In the genomic region with DNA sequence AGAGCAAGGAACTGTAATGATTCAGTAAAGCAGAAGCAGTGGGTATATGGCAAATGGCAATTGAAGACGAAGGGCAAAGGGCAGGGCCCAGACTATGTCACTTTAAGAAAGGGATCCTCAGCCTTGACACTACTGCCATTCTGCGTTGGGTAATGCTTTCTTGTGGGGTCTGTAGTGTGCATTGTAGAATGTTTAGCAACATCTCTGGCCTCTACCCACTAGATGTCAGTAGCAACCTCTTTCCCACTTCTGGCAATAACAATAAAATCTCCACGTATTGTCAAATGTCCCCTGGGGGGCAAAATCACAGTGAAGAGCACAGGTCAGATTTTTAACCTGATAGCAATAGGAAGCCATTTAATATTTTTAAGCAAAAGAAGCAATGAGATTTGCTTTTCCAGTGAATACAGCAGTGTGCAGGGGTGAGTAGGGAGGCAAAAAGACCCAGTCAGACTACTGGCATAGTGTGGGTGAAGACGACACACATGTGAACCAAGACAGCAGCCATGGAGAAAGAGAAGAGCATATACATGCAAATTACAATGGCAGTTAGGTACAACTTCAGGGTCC, we compare ENCODE assay signal across 9 cellular contexts.
DNase-seq lines count a peak whose midpoint lies in the region; ATAC-seq and TF ChIP-seq lines count a peak whose summit lies in the region.
"Had no signal": no experiment of that assay in that cellular context is flagged by ENCODE, and none has a peak within 500 bp of the region (broad histone marks: within the 10 kb centered on the region; RNA-seq: fewer than 3 reads in every experiment).

No MANE protein-coding gene starts in this region.

- ATAC-seq in GM23338 (peak; percentile 82), T-helper 17 cell (no peak), HG03025 (IDR thresholded peaks at IDR 0.05; ENCODE audit: low FRiP score, unreplicated experiment) (no peak), GM21723 (IDR thresholded peaks at IDR 0.05; ENCODE audit: unreplicated experiment) (no peak)

- H3K27me3 ChIP-seq in GM23338 (ENCODE audit: insufficient read depth), result no peaks in the 10 kb centered on the region

- H3K4me1 Mint-ChIP-seq in GM23338, result no peaks in the 10 kb centered on the region; the same call in 2 of the 3 replicates
- H3K4me1 Mint-ChIP-seq in T-helper 17 cell, result peaks cover 13% of the 10 kb centered on the region
- H3K4me1 Mint-ChIP-seq in mesothelial cell of epicardium, result peaks cover 4% of the 10 kb centered on the region
- H3K4me1 Mint-ChIP-seq: activated B cell treated with CpG ODN at 0.5 μM for 24 hours had no signal

- H3K27ac Mint-ChIP-seq in GM23338 (no peak overlapping the region), T-helper 17 cell (peak overlapping the region; percentile 67), mesothelial cell of epicardium (no peak overlapping the region)
- H3K27ac Mint-ChIP-seq: activated B cell treated with CpG ODN at 0.5 μM for 24 hours had no signal

- H3K4me1 ChIP-seq in GM23338 (ENCODE audit: insufficient read depth), result no peaks in the 10 kb centered on the region; the same call in 1 of the 2 replicates

- TF ChIP-seq CTCF in AG09309 (IDR thresholded peaks at IDR 0.05; ENCODE audit: control insufficient read depth, insufficient read depth, low read depth, low read length, missing control alignments), result peak; percentile 64
- peak; percentile 66 to 69 for TF ChIP-seq CTCF in GM23338 (conservative IDR thresholded peaks at IDR 0.05; ENCODE audit: low read depth in 2 of 2)
- no peak for TF ChIP-seq CTCF in mesothelial cell of epicardium (IDR thresholded peaks at IDR 0.05; ENCODE audit: unreplicated experiment)

- H3K9me3 Mint-ChIP-seq in GM23338 (peaks cover 7% of the 10 kb centered on the region), mesothelial cell of epicardium (peaks cover 5% of the 10 kb centered on the region)

- no peaks in the 10 kb centered on the region for H4K20me1 ChIP-seq in GM23338 (replicated peaks; ENCODE audit: insufficient read depth)

- H3K4me3 ChIP-seq in AG09309 (ENCODE audit: control insufficient read depth, low read depth, low read length) (no peak overlapping the region), GM23338 (no peak overlapping the region)

- peaks cover 3% of the 10 kb centered on the region; the same call in 1 of the 2 replicates for H3K36me3 ChIP-seq in GM23338 (ENCODE audit: insufficient read depth)

- H3K9me2 ChIP-seq in GM23338 (ENCODE audit: insufficient read depth), result no peaks in the 10 kb centered on the region

- no peaks in the 10 kb centered on the region for H3K79me2 ChIP-seq in GM23338 (replicated peaks; ENCODE audit: insufficient read depth)

- H3K36me3 Mint-ChIP-seq in GM23338 (ENCODE audit: low read depth), result peaks cover 16% of the 10 kb centered on the region
- peaks cover 6% of the 10 kb centered on the region for H3K36me3 Mint-ChIP-seq in T-helper 17 cell (ENCODE audit: low read depth)
- peaks cover 14% of the 10 kb centered on the region for H3K36me3 Mint-ChIP-seq in mesothelial cell of epicardium

- H3K27me3 Mint-ChIP-seq in GM23338 (ENCODE audit: insufficient read depth, low read depth, poor library complexity) (no peaks in the 10 kb centered on the region), T-helper 17 cell (no peaks in the 10 kb centered on the region), mesothelial cell of epicardium (ENCODE audit: low read depth) (no peaks in the 10 kb centered on the region)
- H3K27me3 Mint-ChIP-seq: activated B cell treated with CpG ODN at 0.5 μM for 24 hours had no signal

- H3K4me3 Mint-ChIP-seq in GM23338, result no peak overlapping the region
- H3K4me3 Mint-ChIP-seq in T-helper 17 cell, result no peak overlapping the region
- no peak overlapping the region for H3K4me3 Mint-ChIP-seq in mesothelial cell of epicardium
- H3K4me3 Mint-ChIP-seq: activated B cell treated with CpG ODN at 0.5 μM for 24 hours had no signal

- no peaks in the 10 kb centered on the region for H3F3A ChIP-seq in GM23338 (replicated peaks; ENCODE audit: low read depth)

- H3K4me2 ChIP-seq in GM23338, result no peak overlapping the region

- H2AFZ ChIP-seq in GM23338, result no peak overlapping the region

- DNase-seq in AG09309 (ENCODE audit: low read depth), result no peak
- peak; percentile 50 for DNase-seq in GM23338 (ENCODE audit: low spot score)
- DNase-seq in T-helper 17 cell, result no peak
- peak; percentile 39 for DNase-seq in iris pigment epithelial cell (ENCODE audit: low read depth)
- no peak for DNase-seq in mesothelial cell of epicardium (ENCODE audit: low spot score in 2 of 2, unreplicated experiment in 2 of 2)
- no peak for DNase-seq in activated naive CD4-positive, alpha-beta T cell treated with Interleukin-2 at 50 U/mL for 16 hours
- DNase-seq: activated B cell treated with CpG ODN at 0.5 μM for 24 hours had no signal

- H3K27ac ChIP-seq in GM23338 (ENCODE audit: low read depth), result no peak overlapping the region

- no peaks in the 10 kb centered on the region for H3K9me3 ChIP-seq in T-helper 17 cell (ENCODE audit: control insufficient read depth, low read length, poor library complexity, severe bottlenecking)

TF ChIP-seq in GM23338, 12 proteins besides CTCF, POLR2A, EP300 and RAD21 (continues in another document):
- no peak for TF ChIP-seq JUNB (IDR thresholded peaks at IDR 0.05; ENCODE audit: unreplicated experiment)
- TF ChIP-seq, protein P1, sequence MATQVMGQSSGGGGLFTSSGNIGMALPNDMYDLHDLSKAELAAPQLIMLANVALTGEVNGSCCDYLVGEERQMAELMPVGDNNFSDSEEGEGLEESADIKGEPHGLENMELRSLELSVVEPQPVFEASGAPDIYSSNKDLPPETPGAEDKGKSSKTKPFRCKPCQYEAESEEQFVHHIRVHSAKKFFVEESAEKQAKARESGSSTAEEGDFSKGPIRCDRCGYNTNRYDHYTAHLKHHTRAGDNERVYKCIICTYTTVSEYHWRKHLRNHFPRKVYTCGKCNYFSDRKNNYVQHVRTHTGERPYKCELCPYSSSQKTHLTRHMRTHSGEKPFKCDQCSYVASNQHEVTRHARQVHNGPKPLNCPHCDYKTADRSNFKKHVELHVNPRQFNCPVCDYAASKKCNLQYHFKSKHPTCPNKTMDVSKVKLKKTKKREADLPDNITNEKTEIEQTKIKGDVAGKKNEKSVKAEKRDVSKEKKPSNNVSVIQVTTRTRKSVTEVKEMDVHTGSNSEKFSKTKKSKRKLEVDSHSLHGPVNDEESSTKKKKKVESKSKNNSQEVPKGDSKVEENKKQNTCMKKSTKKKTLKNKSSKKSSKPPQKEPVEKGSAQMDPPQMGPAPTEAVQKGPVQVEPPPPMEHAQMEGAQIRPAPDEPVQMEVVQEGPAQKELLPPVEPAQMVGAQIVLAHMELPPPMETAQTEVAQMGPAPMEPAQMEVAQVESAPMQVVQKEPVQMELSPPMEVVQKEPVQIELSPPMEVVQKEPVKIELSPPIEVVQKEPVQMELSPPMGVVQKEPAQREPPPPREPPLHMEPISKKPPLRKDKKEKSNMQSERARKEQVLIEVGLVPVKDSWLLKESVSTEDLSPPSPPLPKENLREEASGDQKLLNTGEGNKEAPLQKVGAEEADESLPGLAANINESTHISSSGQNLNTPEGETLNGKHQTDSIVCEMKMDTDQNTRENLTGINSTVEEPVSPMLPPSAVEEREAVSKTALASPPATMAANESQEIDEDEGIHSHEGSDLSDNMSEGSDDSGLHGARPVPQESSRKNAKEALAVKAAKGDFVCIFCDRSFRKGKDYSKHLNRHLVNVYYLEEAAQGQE (IDR thresholded peaks at IDR 0.05; ENCODE audit: unreplicated experiment), result no peak
- no peak for TF ChIP-seq ZNF114 (CRISPR knock-in tag; IDR thresholded peaks at IDR 0.05)
- TF ChIP-seq ZNF331 (CRISPR knock-in tag; IDR thresholded peaks at IDR 0.05; ENCODE audit: low read depth), result no peak
- no peak for TF ChIP-seq NANOG (IDR thresholded peaks at IDR 0.05; ENCODE audit: borderline replicate concordance)
- TF ChIP-seq EZH2 (IDR thresholded peaks at IDR 0.05; ENCODE audit: low read depth, unreplicated experiment), result no peak
- TF ChIP-seq CREB1 (CRISPR knock-in tag; IDR thresholded peaks at IDR 0.05; ENCODE audit: low read depth), result no peak

Comparison
In these comparisons a context has a peak if more than half of its experiments do, and no peak if none do; other contexts are left out.
1. DNase-seq: peak in GM23338 (single experiment) and iris pigment epithelial cell (single experiment); none in AG09309 (single experiment), T-helper 17 cell (0 of 3), mesothelial cell of epicardium (0 of 2) and activated naive CD4-positive, alpha-beta T cell treated with Interleukin-2 at 50 U/mL for 16 hours (single experiment).